Comparison of ENCODE assay signal across 9 cellular contexts in the genomic region with DNA sequence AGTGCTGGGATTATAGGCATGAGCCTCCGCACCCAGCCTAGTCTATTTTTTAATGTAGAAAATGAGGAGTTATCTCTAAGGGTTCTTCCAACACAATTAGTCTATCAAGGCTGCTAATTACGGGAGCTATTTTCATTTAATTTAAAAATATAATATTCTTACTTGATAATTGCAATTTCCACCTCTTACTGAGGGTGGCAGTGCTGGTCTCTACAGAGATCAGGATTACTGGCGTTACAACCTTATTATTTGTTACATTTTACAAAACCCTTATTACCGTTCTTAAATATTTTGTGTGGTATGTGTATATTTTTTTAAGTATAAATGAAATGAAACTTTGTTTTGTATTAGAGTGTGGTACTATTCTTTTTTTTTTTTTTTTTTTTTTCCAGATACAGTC. TPM values are rescaled to one million over a fixed set of nuclear protein-coding genes. Genes with fewer than 3 reads are reported as not detected.
DNase-seq lines count a peak whose midpoint lies in the region; ATAC-seq and TF ChIP-seq lines count a peak whose summit lies in the region.
"Had no signal": no experiment of that assay in that cellular context is flagged by ENCODE, and none has a peak within 500 bp of the region (broad histone marks: within the 10 kb centered on the region; RNA-seq: fewer than 3 reads in every experiment).

No MANE protein-coding gene starts in this region.

- no peaks in the 10 kb centered on the region for H3F3A ChIP-seq in PC-9 (ENCODE audit: insufficient read depth, low read depth)

- POLR2A ChIA-PET in PC-9 (lab: Charles Lee; ENCODE audit: unreplicated experiment) = no interaction called here

- no peaks in the 10 kb centered on the region for H3K36me3 Mint-ChIP-seq in stimulated activated memory B cell treated with anti-CD40 and anti-IgM and Interleukin-4, amounts not matched to agents 10 μg/mL and 1 μg/mL and 100 μg/mL, for 72 hours
- H3K36me3 Mint-ChIP-seq in activated naive CD8-positive, alpha-beta T cell treated with anti-CD3 and anti-CD28 coated beads, Interleukin-2, amount 50 U/mL, for 24 hours (ENCODE audit: low read depth) = no peaks in the 10 kb centered on the region

- H3K9me3 ChIP-seq in left ventricle myocardium inferior (replicated peaks) = no peaks in the 10 kb centered on the region
- no peaks in the 10 kb centered on the region for H3K9me3 ChIP-seq in right atrium auricular region
- no peaks in the 10 kb centered on the region for H3K9me3 ChIP-seq in PC-9 (ENCODE audit: insufficient read depth, low read depth)
- no peaks in the 10 kb centered on the region for H3K9me3 ChIP-seq in fibroblast of lung (ENCODE audit: control insufficient read depth, insufficient read depth, low read depth, low read length)

- H3K9me3 Mint-ChIP-seq in stimulated activated memory B cell treated with anti-CD40 and anti-IgM and Interleukin-4, amounts not matched to agents 10 μg/mL and 1 μg/mL and 100 μg/mL, for 72 hours = no peaks in the 10 kb centered on the region
- H3K9me3 Mint-ChIP-seq in activated naive CD8-positive, alpha-beta T cell treated with anti-CD3 and anti-CD28 coated beads, Interleukin-2, amount 50 U/mL, for 24 hours = no peaks in the 10 kb centered on the region

- H3K4me3 ChIP-seq in left ventricle myocardium inferior = no peak overlapping the region
- H3K4me3 ChIP-seq in right atrium auricular region = no peak overlapping the region
- H3K4me3 ChIP-seq in PC-9 = no peak overlapping the region
- H3K4me3 ChIP-seq in fibroblast of lung (replicated peaks in 1 of 4; ENCODE audit: control extremely low read depth in 1 of 4, insufficient read depth in 1 of 4, low read depth in 3 of 4, low read length in 4 of 4) = no peak overlapping the region

- H3K4me1 ChIP-seq in left ventricle myocardium inferior = no peaks in the 10 kb centered on the region
- no peaks in the 10 kb centered on the region for H3K4me1 ChIP-seq in right atrium auricular region
- no peaks in the 10 kb centered on the region for H3K4me1 ChIP-seq in PC-9 (replicated peaks; ENCODE audit: insufficient read depth)
- H3K4me1 ChIP-seq in fibroblast of lung (ENCODE audit: control insufficient read depth, extremely low read depth, insufficient read depth, low read length) = no peaks in the 10 kb centered on the region

- H3K27ac ChIP-seq in left ventricle myocardium inferior (replicated peaks) (no peak overlapping the region), right atrium auricular region (no peak overlapping the region), PC-9 (no peak overlapping the region), fibroblast of lung (ENCODE audit: insufficient read depth, low read length) (no peak overlapping the region)

- intact Hi-C loops in left ventricle myocardium inferior (cut with micrococcal nuclease) = no loop called here
- intact Hi-C loops in PC-9 (cut with micrococcal nuclease; ENCODE audit: unreplicated experiment) = no loop called here

- CTCF ChIA-PET in PC-9 (lab: Charles Lee) = no interaction called here

- DNase-seq in left ventricle myocardium inferior (no peak), right atrium auricular region (ENCODE audit: low spot score) (no peak), PC-9 (no peak), fibroblast of lung (ENCODE audit: low read depth in 2 of 2) (peak in 1 of 2 donors; percentile 42), GF-D8 (lab: John Stamatoyannopoulos, UW) (no peak)
- no peak for DNase-seq in activated naive CD4-positive, alpha-beta T cell treated with Interleukin-2 at 50 U/mL for 16 hours
- DNase-seq in activated naive CD8-positive, alpha-beta T cell treated with anti-CD3 and anti-CD28 coated beads, Interleukin-2, amount 50 U/mL, for 24 hours = no peak
- DNase-seq: NCI-H524 treated with DMSO at 0.1 percent for 48 hours had no signal

- H3K27me3 ChIP-seq in left ventricle myocardium inferior (ENCODE audit: low read depth) = no peaks in the 10 kb centered on the region
- no peaks in the 10 kb centered on the region for H3K27me3 ChIP-seq in right atrium auricular region
- H3K27me3 ChIP-seq in PC-9 (ENCODE audit: insufficient read depth, low read depth) = no peaks in the 10 kb centered on the region
- H3K27me3 ChIP-seq in fibroblast of lung (ENCODE audit: control insufficient read depth, insufficient read depth, low read length) = no peaks in the 10 kb centered on the region

- H3K36me3 ChIP-seq in left ventricle myocardium inferior (no peaks in the 10 kb centered on the region), right atrium auricular region (no peaks in the 10 kb centered on the region), PC-9 (ENCODE audit: low read depth) (no peaks in the 10 kb centered on the region), fibroblast of lung (ENCODE audit: control insufficient read depth, insufficient read depth, low read length) (no peaks in the 10 kb centered on the region)

- TF ChIP-seq CTCF in left ventricle myocardium inferior (IDR thresholded peaks at IDR 0.05; ENCODE audit: borderline replicate concordance) = peak; percentile 46
- TF ChIP-seq CTCF in right atrium auricular region (IDR thresholded peaks at IDR 0.05) = peak in 1 of 2 donors; percentile 25
- TF ChIP-seq CTCF in PC-9 (conservative IDR thresholded peaks at IDR 0.05) = peak; percentile 59
- peak; percentile 13 to 48 for TF ChIP-seq CTCF in fibroblast of lung (conservative IDR thresholded peaks at IDR 0.05 in 1 of 2, IDR thresholded peaks at IDR 0.05 in 1 of 2; ENCODE audit: low read depth in 1 of 2, low read length in 2 of 2)

- no peak overlapping the region for H3K4me3 Mint-ChIP-seq in stimulated activated memory B cell treated with anti-CD40 and anti-IgM and Interleukin-4, amounts not matched to agents 10 μg/mL and 1 μg/mL and 100 μg/mL, for 72 hours
- H3K4me3 Mint-ChIP-seq in activated naive CD8-positive, alpha-beta T cell treated with anti-CD3 and anti-CD28 coated beads, Interleukin-2, amount 50 U/mL, for 24 hours = no peak overlapping the region

- H3K4me1 Mint-ChIP-seq in stimulated activated memory B cell treated with anti-CD40 and anti-IgM and Interleukin-4, amounts not matched to agents 10 μg/mL and 1 μg/mL and 100 μg/mL, for 72 hours = peaks cover 8% of the 10 kb centered on the region
- peaks cover 6% of the 10 kb centered on the region for H3K4me1 Mint-ChIP-seq in activated naive CD8-positive, alpha-beta T cell treated with anti-CD3 and anti-CD28 coated beads, Interleukin-2, amount 50 U/mL, for 24 hours

- no peaks in the 10 kb centered on the region for H3K27me3 Mint-ChIP-seq in stimulated activated memory B cell treated with anti-CD40 and anti-IgM and Interleukin-4, amounts not matched to agents 10 μg/mL and 1 μg/mL and 100 μg/mL, for 72 hours
- peaks cover 2% of the 10 kb centered on the region for H3K27me3 Mint-ChIP-seq in activated naive CD8-positive, alpha-beta T cell treated with anti-CD3 and anti-CD28 coated beads, Interleukin-2, amount 50 U/mL, for 24 hours

- H2AFZ ChIP-seq in PC-9 = no peak overlapping the region
- no peak overlapping the region for H2AFZ ChIP-seq in fibroblast of lung (ENCODE audit: low read length)

- H3K9ac ChIP-seq in fibroblast of lung (ENCODE audit: insufficient read depth, low read length) = no peak overlapping the region

- no peak overlapping the region for H3K4me2 ChIP-seq in PC-9
- no peak overlapping the region for H3K4me2 ChIP-seq in fibroblast of lung (ENCODE audit: extremely low read depth, insufficient read depth, low read length)

- no peaks in the 10 kb centered on the region for H3K9me2 ChIP-seq in PC-9 (ENCODE audit: insufficient read depth)

- H4K20me1 ChIP-seq in PC-9 (ENCODE audit: insufficient read depth) (no peaks in the 10 kb centered on the region), fibroblast of lung (ENCODE audit: control insufficient read depth, extremely low read depth, insufficient read depth, low read length) (no peaks in the 10 kb centered on the region)

- BruUV-seq in PC-9 (replicated peaks; lab: Mats Ljungman, UMichigan) = no TSS peak

- H3K27ac Mint-ChIP-seq in stimulated activated memory B cell treated with anti-CD40 and anti-IgM and Interleukin-4, amounts not matched to agents 10 μg/mL and 1 μg/mL and 100 μg/mL, for 72 hours = no peak overlapping the region
- H3K27ac Mint-ChIP-seq in activated naive CD8-positive, alpha-beta T cell treated with anti-CD3 and anti-CD28 coated beads, Interleukin-2, amount 50 U/mL, for 24 hours = no peak overlapping the region

- H3K79me2 ChIP-seq in PC-9 (ENCODE audit: low read depth) = no peaks in the 10 kb centered on the region
- H3K79me2 ChIP-seq in fibroblast of lung (ENCODE audit: control insufficient read depth, insufficient read depth, low read length) = no peaks in the 10 kb centered on the region

- ATAC-seq in stimulated activated memory B cell treated with anti-CD40 and anti-IgM and Interleukin-4, amounts not matched to agents 10 μg/mL and 1 μg/mL and 100 μg/mL, for 72 hours = no peak
- no peak for ATAC-seq in activated naive CD8-positive, alpha-beta T cell treated with anti-CD3 and anti-CD28 coated beads, Interleukin-2, amount 50 U/mL, for 24 hours

RNA-seq across cellular contexts. Expression of gene GK, which starts 17.6 kb away (rescaled TPM):
- total RNA-seq in left ventricle myocardium inferior = 12.3 TPM
- total RNA-seq in right atrium auricular region = 1 to 10 TPM; 1.8 to 5.7 TPM
- 4.8 and 5.4 TPM in 2 replicates for total RNA-seq in PC-9 (2021)
- 16.2 and 44.4 TPM in 2 replicates for total RNA-seq in fibroblast of lung
- polyA plus RNA-seq in fibroblast of lung = 11.9 and 33.3 TPM in 2 replicates
- 8.6 and 27.4 TPM in 2 replicates for polyA plus RNA-seq in fibroblast of lung (2012)
- polyA minus RNA-seq in fibroblast of lung (ENCODE audit: low replicate concordance) = 0.75 and 11.6 TPM in 2 replicates

RNA-seq across cellular contexts. Expression of gene TASL, which starts 58.1 kb away (rescaled TPM):
- total RNA-seq in left ventricle myocardium inferior (0.30 TPM), right atrium auricular region (under 1 TPM in 1 of 2 donors, not detected in 1; 0.59 TPM), PC-9 (2021) (not detected in 2 replicates), fibroblast of lung (not detected in 2 replicates)
- polyA plus RNA-seq in fibroblast of lung = not detected in 2 replicates
- polyA plus RNA-seq in fibroblast of lung (2012) = not detected in 2 replicates
- not detected in 2 replicates for polyA minus RNA-seq in fibroblast of lung (ENCODE audit: low replicate concordance)
